Comparison of ENCODE assay signal across 9 cellular contexts in genomic region chr18:48319796-48320638, GRCh38.
DNase-seq lines count a peak whose midpoint lies in the region; ATAC-seq and TF ChIP-seq lines count a peak whose summit lies in the region.
"Had no signal": no experiment of that assay in that cellular context is flagged by ENCODE, and none has a peak within 500 bp of the region (broad histone marks: within the 10 kb centered on the region; RNA-seq: fewer than 3 reads in every experiment).

No MANE protein-coding gene starts in this region.

- intact Hi-C loops in head of caudate nucleus (cut with DNase I) = no loop called here

- in situ Hi-C loops in ACHN (cut with HindIII; ENCODE audit: low pct_ligation_motif_present, low pct_unique_long_range_greater_than_20kb, low sequenced_read_pairs) = no loop called here

- ATAC-seq in SK-N-SH treated with all-trans-retinoic acid at 6 μM for 48 hours (peak; percentile 86), GM19023 (IDR thresholded peaks at IDR 0.05; ENCODE audit: unreplicated experiment) (no peak), HG03457 (IDR thresholded peaks at IDR 0.05; ENCODE audit: unreplicated experiment) (no peak)

- DNase-seq in ACHN (peak; percentile 24), NCI-H1105 (lab: John Stamatoyannopoulos, UW) (peak; percentile 87), kidney tubule cell (ENCODE audit: low spot score) (peak; percentile 59), head of caudate nucleus (no peak)
- no peak for DNase-seq in stimulated activated naive CD4-positive, alpha-beta T cell (lab: John Stamatoyannopoulos, UW)
- DNase-seq: activated naive CD4-positive, alpha-beta T cell treated with anti-CD3 and anti-CD28 coated beads, Interleukin-2, amount 50 U/mL, for 16 hours had no signal

TF ChIP-seq in SK-N-SH treated with all-trans-retinoic acid at 6 μM for 48 hours, 23 proteins besides CTCF, POLR2A, EP300 and RAD21:
- TF ChIP-seq CSDC2 (CRISPR knock-in tag; IDR thresholded peaks at IDR 0.05) (0 out of 2 replicates have a peak, but pooled peaks have one; percentile 25), ZNF8 (CRISPR knock-in tag; IDR thresholded peaks at IDR 0.05) (no peak)
TF ChIP-seq in SK-N-SH treated with all-trans-retinoic acid at 6 μM for 48 hours: peak in this region for 1.

Comparison
In these comparisons a context has a peak if more than half of its experiments do, and no peak if none do; other contexts are left out.
1. DNase-seq: peak in ACHN (single experiment), NCI-H1105 (single experiment) and kidney tubule cell (single experiment); none in stimulated activated naive CD4-positive, alpha-beta T cell (0 of 6) and head of caudate nucleus (0 of 42).